In genomic region chr19:29201849-29202248, GRCh38 we compare ENCODE assay signal across 19 cellular contexts. TPM values are rescaled to one million over a fixed set of nuclear protein-coding genes. Genes with fewer than 3 reads are reported as not detected.
DNase-seq lines count a peak whose midpoint lies in the region; ATAC-seq and TF ChIP-seq lines count a peak whose summit lies in the region.
"Had no signal": no experiment of that assay in that cellular context is flagged by ENCODE, and none has a peak within 500 bp of the region (broad histone marks: within the 10 kb centered on the region; RNA-seq: fewer than 3 reads in every experiment).

No MANE protein-coding gene starts in this region.

- TF ChIP-seq CTCF in CD14-positive monocyte (IDR thresholded peaks at IDR 0.05) (peak; percentile 14), endothelial cell (IDR thresholded peaks at IDR 0.05; ENCODE audit: unreplicated experiment) (peak; percentile 20)

- no peak for ATAC-seq in Right ventricle myocardium inferior
- ATAC-seq in GM21723 (IDR thresholded peaks at IDR 0.05; ENCODE audit: unreplicated experiment) = no peak
- ATAC-seq: HCT116, K562 had no signal

- H3K4me1 Mint-ChIP-seq in CD14-positive monocyte (peaks cover 4% of the 10 kb centered on the region), endothelial cell (ENCODE audit: unreplicated experiment) (no peaks in the 10 kb centered on the region)

- H3K27me3 Mint-ChIP-seq in CD14-positive monocyte (ENCODE audit: low read depth in 3 of 3) (no peaks in the 10 kb centered on the region), endothelial cell (ENCODE audit: unreplicated experiment) (no peaks in the 10 kb centered on the region)
- H3K27me3 Mint-ChIP-seq: CD8-positive, alpha-beta memory T cell had no signal

- peaks cover 7 to 22% (median 15%) of the 10 kb centered on the region in 7 donors for H3K9me3 Mint-ChIP-seq in CD14-positive monocyte
- no peaks in the 10 kb centered on the region for H3K9me3 Mint-ChIP-seq in endothelial cell (ENCODE audit: unreplicated experiment)

- H3K4me3 Mint-ChIP-seq in CD14-positive monocyte (no peak overlapping the region), endothelial cell (ENCODE audit: unreplicated experiment) (no peak overlapping the region)
- H3K4me3 Mint-ChIP-seq: CD8-positive, alpha-beta memory T cell had no signal

- no peak overlapping the region for H3K27ac Mint-ChIP-seq in CD14-positive monocyte
- H3K27ac Mint-ChIP-seq in endothelial cell (ENCODE audit: unreplicated experiment) = no peak overlapping the region

- intact Hi-C loops in CD14-positive monocyte (cut with micrococcal nuclease) (no loop called here), Right ventricle myocardium inferior (cut with DNase I) (loop anchor here (10.0 kb wide), 1 partner anchor 317 kb away; no protein-coding TSS in a partner anchor)

- no peak for DNase-seq in CD14-positive monocyte (ENCODE audit: low spot score)
- peak; percentile 2 for DNase-seq in ELR (ENCODE audit: low read depth)
- DNase-seq in NAMALWA (ENCODE audit: low spot score) = peak; percentile 21
- DNase-seq in endothelial cell (ENCODE audit: low spot score) = no peak
- DNase-seq in NCI-H128 (lab: John Stamatoyannopoulos, UW; ENCODE audit: unreplicated experiment) = no peak
- DNase-seq in Right ventricle myocardium inferior (ENCODE audit: missing footprints) = no peak
- DNase-seq: CD8-positive, alpha-beta memory T cell; DMS79 treated with DMSO at 0.1 percent for 48 hours; GDM1; GM23248; NCI-H1048; NCI-H1436 treated with DMSO at 0.1 percent for 48 hours; NCI-H2029 treated with DMSO at 0.1 percent for 48 hours; NCI-H774; SW 1271; T-helper 2 cell had no signal

- H3K36me3 Mint-ChIP-seq in CD14-positive monocyte = peaks cover 19 to 22% of the 10 kb centered on the region in 2 donors
- H3K36me3 Mint-ChIP-seq in endothelial cell (ENCODE audit: low read depth, unreplicated experiment) = no peaks in the 10 kb centered on the region

RNA-seq across cellular contexts. Expression of gene UQCRFS1, which starts 11.1 kb away (rescaled TPM):
- 100 to 1,000 TPM; 108 TPM for polyA plus RNA-seq in CD14-positive monocyte
- total RNA-seq in endothelial cell (ENCODE audit: unreplicated experiment) = 32.6 TPM
- total RNA-seq in Right ventricle myocardium inferior = 168 TPM

Comparison
In these comparisons a context has a peak if more than half of its experiments do, and no peak if none do; other contexts are left out.
1. DNase-seq: peak in ELR (single experiment) and NAMALWA (single experiment); none in CD14-positive monocyte (single experiment), endothelial cell (single experiment), NCI-H128 (single experiment) and Right ventricle myocardium inferior (single experiment).